32 cellular contexts compared by ENCODE assay signal in the genomic region with DNA sequence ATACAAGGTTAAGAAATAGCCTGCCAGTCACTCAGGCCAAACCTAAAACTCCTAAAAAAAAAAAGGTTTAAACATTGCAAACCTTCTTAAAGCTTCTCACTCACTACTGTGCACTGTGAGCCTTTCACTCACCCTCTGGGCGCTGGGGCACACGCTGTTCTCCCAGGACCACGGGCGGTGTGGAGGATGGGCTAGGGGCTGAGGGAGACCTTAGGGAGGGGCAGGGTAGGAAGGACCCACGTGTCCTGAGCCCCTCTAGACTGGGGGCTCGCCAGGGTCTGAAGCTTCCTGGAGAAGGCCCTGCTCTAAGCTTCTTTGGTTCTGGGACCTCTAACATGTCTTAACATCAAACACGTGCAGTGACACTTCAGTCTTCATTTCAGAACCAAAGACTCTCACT.
"Had no signal": no experiment of that assay in that cellular context is flagged by ENCODE, and none has a peak within 500 bp of the region (broad histone marks: within the 10 kb centered on the region; RNA-seq: fewer than 3 reads in every experiment).

No MANE protein-coding gene starts in this region.

- FAIRE-seq: bronchial epithelial cell, K562 had no signal

- DNase-seq: activated B cell treated with CpG ODN at 0.5 μM for 24 hours; activated CD4-positive, alpha-beta memory T cell treated with anti-CD3 and anti-CD28 coated beads, Interleukin-2, amount 10 ng/mL, durations not matched to agents 7 days and 5 days; activated CD4-positive, alpha-beta T cell treated with anti-CD3 and anti-CD28 coated beads for 48 hours; activated CD4-positive, CD25-positive, alpha-beta regulatory T cell treated with anti-CD3 and anti-CD28 coated beads, Interleukin-2, amount 50 U/mL, for 72 hours; activated CD8-positive, alpha-beta memory T cell treated with anti-CD3 and anti-CD28 coated beads for 24 hours; activated CD8-positive, alpha-beta memory T cell treated with anti-CD3 and anti-CD28 coated beads, Interleukin-2, amount 10 ng/mL, durations not matched to agents 7 days and 5 days; activated CD8-positive, alpha-beta memory T cell treated with anti-CD3 and anti-CD28 coated beads, Interleukin-2, amount 50 U/mL, for 48 hours; activated gamma-delta T cell treated with Interleukin-2 at 50 U/mL for 16 hours; activated naive CD4-positive, alpha-beta T cell treated with anti-CD3 and anti-CD28 coated beads for 36 hours; activated T-cell treated with anti-CD3 and anti-CD28 coated beads, Interleukin-2, amount 50 U/mL, for 48 hours; anterior cingulate cortex; NCI-H1092 treated with DMSO at 0.1 percent for 48 hours; NCI-H1417; NCI-H146; NCI-H187; NCI-H2029 treated with DMSO at 0.1 percent for 48 hours; NCI-H2107; NCI-H2171; NCI-H510A; NCI-H526; NCI-H748 treated with DMSO at 0.1 percent for 48 hours; NK-92 treated with Interleukin-12 subunit alpha and Interleukin-12 subunit beta, amount 100 ng/mL, for 24 hours; PC-3; RPMI8226; SW 1271; T-helper 1 cell; T-helper 2 cell; T-helper 9 cell had no signal

- H3K36me3 ChIP-seq: Peyer's patch had no signal

- H3K4me1 ChIP-seq: Peyer's patch had no signal

- H3K27me3 ChIP-seq: Peyer's patch had no signal

- H3K9me3 ChIP-seq: Peyer's patch had no signal

- H3K27ac ChIP-seq: Peyer's patch had no signal

- H3K4me3 ChIP-seq: K562, Peyer's patch had no signal

- ATAC-seq: activated CD8-positive, alpha-beta memory T cell treated with anti-CD3 and anti-CD28 coated beads, Interleukin-2, amount 10 ng/mL, durations not matched to agents 7 days and 5 days; activated naive CD4-positive, alpha-beta T cell treated with anti-CD3 and anti-CD28 coated beads, Interleukin-2, amount 50 U/mL, for 72 hours; PC-3 had no signal
